Comparison of ENCODE assay signal across 1 cellular context in genomic region chr13:27251166-27252088, GRCh38.
TF ChIP-seq lines count a peak whose summit lies in the region.

TSS of gene RPL21 (plus strand) at chr13:27251558. CDS start at chr13:27253777, 2,219 bp downstream.

TF ChIP-seq in HepG2, 621 proteins besides CTCF, POLR2A, EP300 and RAD21 (continued from another document):
- TF ChIP-seq DNMT1 (CRISPR knock-in tag; IDR thresholded peaks at IDR 0.05): no peak
- TF ChIP-seq MZF1 (CRISPR knock-in tag; IDR thresholded peaks at IDR 0.05; ENCODE audit: borderline replicate concordance): 0 out of 2 replicates have a peak, but pooled peaks have one; percentile 29
- no peak; the same call in 1 of the 2 replicates for TF ChIP-seq PHF21A (CRISPR knock-in tag; IDR thresholded peaks at IDR 0.05)
- no peak for TF ChIP-seq CHD2 (IDR thresholded peaks at IDR 0.05; ENCODE audit: low read depth, low read length)
- TF ChIP-seq ZNF772 (CRISPR knock-in tag; IDR thresholded peaks at IDR 0.05): peak; percentile 17; the same call in 1 of the 2 replicates
- TF ChIP-seq ZNF24 (IDR thresholded peaks at IDR 0.05): no peak
- TF ChIP-seq, protein P1, sequence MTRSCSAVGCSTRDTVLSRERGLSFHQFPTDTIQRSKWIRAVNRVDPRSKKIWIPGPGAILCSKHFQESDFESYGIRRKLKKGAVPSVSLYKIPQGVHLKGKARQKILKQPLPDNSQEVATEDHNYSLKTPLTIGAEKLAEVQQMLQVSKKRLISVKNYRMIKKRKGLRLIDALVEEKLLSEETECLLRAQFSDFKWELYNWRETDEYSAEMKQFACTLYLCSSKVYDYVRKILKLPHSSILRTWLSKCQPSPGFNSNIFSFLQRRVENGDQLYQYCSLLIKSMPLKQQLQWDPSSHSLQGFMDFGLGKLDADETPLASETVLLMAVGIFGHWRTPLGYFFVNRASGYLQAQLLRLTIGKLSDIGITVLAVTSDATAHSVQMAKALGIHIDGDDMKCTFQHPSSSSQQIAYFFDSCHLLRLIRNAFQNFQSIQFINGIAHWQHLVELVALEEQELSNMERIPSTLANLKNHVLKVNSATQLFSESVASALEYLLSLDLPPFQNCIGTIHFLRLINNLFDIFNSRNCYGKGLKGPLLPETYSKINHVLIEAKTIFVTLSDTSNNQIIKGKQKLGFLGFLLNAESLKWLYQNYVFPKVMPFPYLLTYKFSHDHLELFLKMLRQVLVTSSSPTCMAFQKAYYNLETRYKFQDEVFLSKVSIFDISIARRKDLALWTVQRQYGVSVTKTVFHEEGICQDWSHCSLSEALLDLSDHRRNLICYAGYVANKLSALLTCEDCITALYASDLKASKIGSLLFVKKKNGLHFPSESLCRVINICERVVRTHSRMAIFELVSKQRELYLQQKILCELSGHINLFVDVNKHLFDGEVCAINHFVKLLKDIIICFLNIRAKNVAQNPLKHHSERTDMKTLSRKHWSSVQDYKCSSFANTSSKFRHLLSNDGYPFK (CRISPR knock-in tag; IDR thresholded peaks at IDR 0.05; ENCODE audit: borderline replicate concordance): peak; percentile 90; the same call in 1 of the 2 replicates
- peak; percentile 60 for TF ChIP-seq ZNF792 (CRISPR knock-in tag; IDR thresholded peaks at IDR 0.05)
- no peak for TF ChIP-seq MAZ (IDR thresholded peaks at IDR 0.05; ENCODE audit: borderline replicate concordance, low read depth, low read length)
- TF ChIP-seq MAZ (CRISPR knock-in tag; IDR thresholded peaks at IDR 0.05; ENCODE audit: low read depth): peak; percentile 35; the same call in 1 of the 2 replicates
- TF ChIP-seq, protein P2, sequence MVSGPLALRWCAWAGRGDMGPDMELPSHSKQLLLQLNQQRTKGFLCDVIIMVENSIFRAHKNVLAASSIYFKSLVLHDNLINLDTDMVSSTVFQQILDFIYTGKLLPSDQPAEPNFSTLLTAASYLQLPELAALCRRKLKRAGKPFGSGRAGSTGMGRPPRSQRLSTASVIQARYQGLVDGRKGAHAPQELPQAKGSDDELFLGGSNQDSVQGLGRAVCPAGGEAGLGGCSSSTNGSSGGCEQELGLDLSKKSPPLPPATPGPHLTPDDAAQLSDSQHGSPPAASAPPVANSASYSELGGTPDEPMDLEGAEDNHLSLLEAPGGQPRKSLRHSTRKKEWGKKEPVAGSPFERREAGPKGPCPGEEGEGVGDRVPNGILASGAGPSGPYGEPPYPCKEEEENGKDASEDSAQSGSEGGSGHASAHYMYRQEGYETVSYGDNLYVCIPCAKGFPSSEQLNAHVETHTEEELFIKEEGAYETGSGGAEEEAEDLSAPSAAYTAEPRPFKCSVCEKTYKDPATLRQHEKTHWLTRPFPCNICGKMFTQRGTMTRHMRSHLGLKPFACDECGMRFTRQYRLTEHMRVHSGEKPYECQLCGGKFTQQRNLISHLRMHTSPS (CRISPR knock-in tag; IDR thresholded peaks at IDR 0.05; ENCODE audit: low read depth): no peak
- TF ChIP-seq ZFX (CRISPR knock-in tag; IDR thresholded peaks at IDR 0.05; ENCODE audit: low read depth): peak; percentile 100
- TF ChIP-seq ZNF556 (CRISPR knock-in tag; IDR thresholded peaks at IDR 0.05; ENCODE audit: borderline replicate concordance): no peak; the same call in 1 of the 2 replicates
- TF ChIP-seq NFIC (IDR thresholded peaks at IDR 0.05; ENCODE audit: low read length): 0 out of 2 replicates have a peak, but pooled peaks have one; percentile 43
- TF ChIP-seq TCF7L2 (IDR thresholded peaks at IDR 0.05; ENCODE audit: low read depth, low read length): no peak
- TF ChIP-seq MATR3 (CRISPR knock-in tag; IDR thresholded peaks at IDR 0.05): no peak
- no peak for TF ChIP-seq SP140L (CRISPR knock-in tag; IDR thresholded peaks at IDR 0.05; ENCODE audit: borderline replicate concordance)
- no peak for TF ChIP-seq ATF6 (CRISPR knock-in tag; conservative IDR thresholded peaks at IDR 0.05)
- peak; percentile 75; the same call in 1 of the 2 replicates for TF ChIP-seq FOXK1 (CRISPR knock-in tag; IDR thresholded peaks at IDR 0.05; ENCODE audit: borderline replicate concordance, low read depth)
- TF ChIP-seq JDP2 (CRISPR knock-in tag; IDR thresholded peaks at IDR 0.05; ENCODE audit: borderline replicate concordance): no peak; the same call in 1 of the 2 replicates
- TF ChIP-seq ADNP (CRISPR knock-in tag; IDR thresholded peaks at IDR 0.05): no peak
- TF ChIP-seq CHCHD3 (CRISPR knock-in tag; IDR thresholded peaks at IDR 0.05): peak; percentile 10; the same call in 1 of the 2 replicates
- TF ChIP-seq ZNF776 (CRISPR knock-in tag; IDR thresholded peaks at IDR 0.05): 0 out of 2 replicates have a peak, but pooled peaks have one; percentile 59
- no peak for TF ChIP-seq ATM (IDR thresholded peaks at IDR 0.05; ENCODE audit: borderline replicate concordance)
- TF ChIP-seq ZSCAN29 (CRISPR knock-in tag; conservative IDR thresholded peaks at IDR 0.05): peak; percentile 74; the same call in 1 of the 2 replicates
- TF ChIP-seq SRSF4 (IDR thresholded peaks at IDR 0.05; ENCODE audit: low read depth, low read length, poor library complexity, severe bottlenecking): no peak
- TF ChIP-seq BHLHE40 (IDR thresholded peaks at IDR 0.05; ENCODE audit: low read length): no peak
- TF ChIP-seq ZC3H13 (CRISPR knock-in tag; IDR thresholded peaks at IDR 0.05): no peak
- TF ChIP-seq NR2F1 (CRISPR knock-in tag; IDR thresholded peaks at IDR 0.05): 0 out of 4 replicates have a peak, but pooled peaks of 1 of the 2 experiments have one; percentile 6
- peak; percentile 97 for TF ChIP-seq ZHX1 (CRISPR knock-in tag; IDR thresholded peaks at IDR 0.05; ENCODE audit: low read depth)
- TF ChIP-seq, protein P3, sequence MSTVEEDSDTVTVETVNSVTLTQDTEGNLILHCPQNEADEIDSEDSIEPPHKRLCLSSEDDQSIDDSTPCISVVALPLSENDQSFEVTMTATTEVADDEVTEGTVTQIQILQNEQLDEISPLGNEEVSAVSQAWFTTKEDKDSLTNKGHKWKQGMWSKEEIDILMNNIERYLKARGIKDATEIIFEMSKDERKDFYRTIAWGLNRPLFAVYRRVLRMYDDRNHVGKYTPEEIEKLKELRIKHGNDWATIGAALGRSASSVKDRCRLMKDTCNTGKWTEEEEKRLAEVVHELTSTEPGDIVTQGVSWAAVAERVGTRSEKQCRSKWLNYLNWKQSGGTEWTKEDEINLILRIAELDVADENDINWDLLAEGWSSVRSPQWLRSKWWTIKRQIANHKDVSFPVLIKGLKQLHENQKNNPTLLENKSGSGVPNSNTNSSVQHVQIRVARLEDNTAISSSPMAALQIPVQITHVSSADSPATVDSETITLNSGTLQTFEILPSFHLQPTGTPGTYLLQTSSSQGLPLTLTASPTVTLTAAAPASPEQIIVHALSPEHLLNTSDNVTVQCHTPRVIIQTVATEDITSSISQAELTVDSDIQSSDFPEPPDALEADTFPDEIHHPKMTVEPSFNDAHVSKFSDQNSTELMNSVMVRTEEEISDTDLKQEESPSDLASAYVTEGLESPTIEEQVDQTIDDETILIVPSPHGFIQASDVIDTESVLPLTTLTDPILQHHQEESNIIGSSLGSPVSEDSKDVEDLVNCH (CRISPR knock-in tag; IDR thresholded peaks at IDR 0.05): no peak
- 0 out of 2 replicates have a peak, but pooled peaks have one; percentile 72 for TF ChIP-seq HNRNPL (IDR thresholded peaks at IDR 0.05; ENCODE audit: low read depth, low read length)
- TF ChIP-seq CEBPB (IDR thresholded peaks at IDR 0.05; ENCODE audit: borderline replicate concordance, low read depth, low read length): peak; percentile 83
- peak; percentile 45; the same call in 1 of the 2 replicates for TF ChIP-seq ZFP82 (CRISPR knock-in tag; IDR thresholded peaks at IDR 0.05; ENCODE audit: borderline replicate concordance)
